ENCODE assay signal across 1 cellular context in the genomic region with DNA sequence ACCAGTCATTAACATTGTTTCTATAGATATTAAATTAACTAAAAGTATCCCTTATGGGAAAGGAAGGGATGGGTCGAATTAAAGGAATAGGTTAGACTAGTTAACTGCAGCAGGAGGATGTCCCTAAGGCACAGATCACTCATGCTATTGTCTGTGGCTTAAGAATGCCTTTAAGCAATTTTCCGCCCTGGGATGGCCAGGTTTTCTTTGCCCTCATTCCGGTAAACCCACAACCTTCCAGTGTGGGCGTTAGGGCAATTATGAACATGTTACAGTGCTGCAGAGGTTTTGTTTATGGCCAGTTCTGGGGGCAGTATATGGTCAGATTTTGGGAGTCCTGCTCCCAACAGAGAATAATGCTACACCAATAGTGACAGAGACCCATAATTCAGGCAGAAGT.
TF ChIP-seq lines count a peak whose summit lies in the region.

No MANE protein-coding gene starts in this region.

TF ChIP-seq in HEK293, 187 proteins besides CTCF, POLR2A, EP300 and RAD21 (continued from another document):
- TF ChIP-seq EGR2 (tag by site-specific recombination; IDR thresholded peaks at IDR 0.05; ENCODE audit: low read depth) (peak; percentile 45; the same call in 1 of the 2 replicates), KLF10 (tag by site-specific recombination; IDR thresholded peaks at IDR 0.05) (no peak), ZIC2 (tag by site-specific recombination; IDR thresholded peaks at IDR 0.05) (no peak), ZBTB21 (tag by site-specific recombination; IDR thresholded peaks at IDR 0.05) (no peak), PRDM2 (tag by site-specific recombination; IDR thresholded peaks at IDR 0.05; ENCODE audit: borderline replicate concordance) (no peak), ZNF473 (tag by site-specific recombination; IDR thresholded peaks at IDR 0.05) (no peak), ZFHX2 (tag by site-specific recombination; conservative IDR thresholded peaks at IDR 0.05) (peak; percentile 52; the same call in 1 of the 2 replicates), ZNF645 (tag by site-specific recombination; IDR thresholded peaks at IDR 0.05) (no peak)
